Comparison of ENCODE assay signal across 10 cellular contexts in the genomic region with DNA sequence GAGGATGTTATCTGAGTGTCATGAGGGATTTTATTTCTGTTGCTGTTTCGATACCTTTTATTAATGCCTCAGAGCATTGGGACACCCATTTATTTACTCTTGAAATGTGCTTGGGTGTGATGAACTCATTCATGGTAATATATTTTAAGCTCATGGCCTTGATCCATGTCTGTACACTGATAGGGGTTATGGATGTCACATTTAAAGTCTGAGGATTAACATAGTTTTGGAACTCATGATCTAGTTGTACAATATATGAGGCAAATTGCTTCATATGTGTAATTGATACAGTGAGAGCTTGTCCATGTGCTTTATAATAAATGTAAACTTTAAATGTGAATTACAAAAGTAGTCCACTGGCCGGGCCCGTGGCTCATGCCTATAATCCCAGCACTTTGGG. TPM values are rescaled to one million over a fixed set of nuclear protein-coding genes. Genes with fewer than 3 reads are reported as not detected.
A peak's percentile ranks its signal among the peaks of the same experiment; 100 is the strongest.
DNase-seq lines count a peak whose midpoint lies in the region; ATAC-seq and TF ChIP-seq lines count a peak whose summit lies in the region.
"Had no signal": no experiment of that assay in that cellular context is flagged by ENCODE, and none has a peak within 500 bp of the region (broad histone marks: within the 10 kb centered on the region; RNA-seq: fewer than 3 reads in every experiment).

No MANE protein-coding gene starts in this region.

- ATAC-seq in DND-41 (ENCODE audit: insufficient read depth, low read depth) (no peak), HG03439 (IDR thresholded peaks at IDR 0.05; ENCODE audit: unreplicated experiment) (no peak)

- H3K79me2 ChIP-seq in DND-41 (ENCODE audit: insufficient read depth, low read length), result peaks cover 75% of the 10 kb centered on the region
- H3K79me2 ChIP-seq in PC-9 (ENCODE audit: low read depth), result peaks cover 65% of the 10 kb centered on the region
- H3K79me2 ChIP-seq in trophoblast cell (ENCODE audit: control insufficient read depth, insufficient read depth, low read length, poor library complexity), result peaks cover 38% of the 10 kb centered on the region

- no peaks in the 10 kb centered on the region for H3K9me2 ChIP-seq in PC-9 (ENCODE audit: insufficient read depth)

- no peak overlapping the region for H2BK120ac ChIP-seq in trophoblast cell (ENCODE audit: insufficient read depth, low read length, poor library complexity)

- H3K4me2 ChIP-seq in DND-41 (ENCODE audit: insufficient read depth, low read length), result peak overlapping the region; percentile 88
- H3K4me2 ChIP-seq in PC-9, result peak overlapping the region; percentile 76
- H3K4me2 ChIP-seq in trophoblast cell (ENCODE audit: low read length), result no peak overlapping the region

- H3K36me3 ChIP-seq in DND-41 (ENCODE audit: insufficient read depth, low read length) (peaks cover 9% of the 10 kb centered on the region; the same call in 1 of the 2 replicates), PC-9 (ENCODE audit: low read depth) (no peaks in the 10 kb centered on the region), trophoblast cell (ENCODE audit: control insufficient read depth in 1 of 2, insufficient read depth in 2 of 2, low read length in 2 of 2) (peaks cover 5 to 11% of the 10 kb centered on the region in 2 experiments)

- H3K9me3 ChIP-seq in DND-41 (ENCODE audit: insufficient read depth, low read length, severe bottlenecking) (no peaks in the 10 kb centered on the region), PC-9 (ENCODE audit: insufficient read depth, low read depth) (no peaks in the 10 kb centered on the region), trophoblast cell (ENCODE audit: insufficient read depth, low read depth, low read length) (no peaks in the 10 kb centered on the region)

- BruUV-seq in PC-9 (replicated peaks; lab: Mats Ljungman, UMichigan), result no TSS peak

- H3K79me1 ChIP-seq in trophoblast cell (ENCODE audit: low read length), result peaks cover 13% of the 10 kb centered on the region

- POLR2A ChIA-PET in PC-9 (lab: Charles Lee; ENCODE audit: unreplicated experiment), result interaction anchor here (0.8 kb wide), 1 partner anchor 54 kb away, joined by 4 read pairs; no protein-coding TSS in a partner anchor

- H3K27ac ChIP-seq in DND-41 (ENCODE audit: low read length) (no peak overlapping the region), PC-9 (peak overlapping the region; percentile 72), trophoblast cell (ENCODE audit: low read depth, low read length) (no peak overlapping the region)

- no peak for DNase-seq in DND-41
- no peak for DNase-seq in PC-9
- DNase-seq in epithelial cell of esophagus (ENCODE audit: low read depth), result no peak
- DNase-seq in trophoblast cell, result no peak
- no peak for DNase-seq in HK-2 (ENCODE audit: unreplicated experiment)
- no peak for DNase-seq in HUDEP-2 (lab: John Stamatoyannopoulos, UW; ENCODE audit: unreplicated experiment in 76 of 76)
- no peak for DNase-seq in NCI-H2081 (lab: John Stamatoyannopoulos, UW)
- DNase-seq: activated CD4-positive, alpha-beta T cell treated with anti-CD3 and anti-CD28 coated beads for 48 hours; NCI-H1694 treated with DMSO at 0.1 percent for 48 hours had no signal

- H4K8ac ChIP-seq in trophoblast cell (ENCODE audit: low read depth, low read length), result no peak overlapping the region

- H3K23ac ChIP-seq in trophoblast cell (ENCODE audit: low read length), result no peak overlapping the region

- TF ChIP-seq CTCF in DND-41 (IDR thresholded peaks at IDR 0.05; ENCODE audit: borderline replicate concordance, extremely low read depth, low read length, poor library complexity, severe bottlenecking) (no peak), PC-9 (conservative IDR thresholded peaks at IDR 0.05) (no peak), epithelial cell of esophagus (IDR thresholded peaks at IDR 0.05; ENCODE audit: insufficient read depth, low read depth, low read length, missing control alignments) (no peak)

- intact Hi-C loops in PC-9 (cut with micrococcal nuclease; ENCODE audit: unreplicated experiment), result no loop called here

- no peak overlapping the region for H3K14ac ChIP-seq in trophoblast cell (ENCODE audit: low read length)

- H3K18ac ChIP-seq in trophoblast cell (ENCODE audit: low read length), result no peak overlapping the region

- H3K9ac ChIP-seq in DND-41 (ENCODE audit: low read depth, low read length), result peak overlapping the region; percentile 79
- H3K9ac ChIP-seq in trophoblast cell (ENCODE audit: low read length), result no peak overlapping the region

- no peak overlapping the region for H4K91ac ChIP-seq in trophoblast cell (ENCODE audit: low read depth, low read length)

- H3K4me1 ChIP-seq in DND-41 (ENCODE audit: insufficient read depth, low read length), result peaks cover 34% of the 10 kb centered on the region
- H3K4me1 ChIP-seq in PC-9 (replicated peaks; ENCODE audit: insufficient read depth), result peaks cover 28% of the 10 kb centered on the region
- H3K4me1 ChIP-seq in trophoblast cell (ENCODE audit: control insufficient read depth in 1 of 2, insufficient read depth in 2 of 2, low read length in 2 of 2), result no peaks in the 10 kb centered on the region

- H3K4me3 ChIP-seq in DND-41 (ENCODE audit: low read depth in 1 of 2, low read length in 2 of 2) (peak overlapping the region in 1 of 2 experiments; percentile 94; a peak in 1 of 4 replicates), PC-9 (peak overlapping the region; percentile 92; the same call in 1 of the 2 replicates), epithelial cell of esophagus (ENCODE audit: low read length) (peak overlapping the region; percentile 86), trophoblast cell (ENCODE audit: low read depth, low read length) (no peak overlapping the region)

- H3K27me3 ChIP-seq in DND-41 (ENCODE audit: insufficient read depth, low read length, poor library complexity) (no peaks in the 10 kb centered on the region), PC-9 (ENCODE audit: insufficient read depth, low read depth) (no peaks in the 10 kb centered on the region), trophoblast cell (ENCODE audit: insufficient read depth, low read length) (no peaks in the 10 kb centered on the region)

- CTCF ChIA-PET in PC-9 (lab: Charles Lee), result no interaction called here

- H2BK5ac ChIP-seq in trophoblast cell (ENCODE audit: low read depth, low read length, poor library complexity), result no peak overlapping the region

- no peak overlapping the region for H4K12ac ChIP-seq in trophoblast cell (ENCODE audit: low read depth, low read length)

- H2BK12ac ChIP-seq in trophoblast cell (ENCODE audit: low read length), result no peak overlapping the region

- peaks cover 56% of the 10 kb centered on the region for H4K20me1 ChIP-seq in DND-41 (ENCODE audit: insufficient read depth, low read length)
- H4K20me1 ChIP-seq in PC-9 (ENCODE audit: insufficient read depth), result peaks cover 30% of the 10 kb centered on the region

- H2AK5ac ChIP-seq in trophoblast cell (ENCODE audit: low read length), result no peak overlapping the region

- no peak overlapping the region for H2AFZ ChIP-seq in DND-41 (ENCODE audit: low read depth, low read length)
- H2AFZ ChIP-seq in PC-9, result no peak overlapping the region
- H2AFZ ChIP-seq in trophoblast cell (ENCODE audit: insufficient read depth, low read length, poor library complexity), result no peak overlapping the region

- peaks cover 14% of the 10 kb centered on the region; the same call in 1 of the 2 replicates for H3F3A ChIP-seq in PC-9 (ENCODE audit: insufficient read depth, low read depth)

- WGBS in trophoblast cell (ENCODE audit: extremely low coverage, insufficient coverage, insufficient read length), result no CpG with 5 or more reads among the region's 3 CpGs

- peak overlapping the region; percentile 97 for H3K4ac ChIP-seq in trophoblast cell (ENCODE audit: low read depth, low read length)

RNA-seq across cellular contexts. Expression of a gene that starts 23.0 kb away (rescaled TPM):
- total RNA-seq in PC-9 (2021), result 9.9 and 10.9 TPM in 2 replicates
- polyA plus RNA-seq in trophoblast cell (2013), result 20.8 and 21.3 TPM in 2 replicates
